ENCODE assay signal across 17 cellular contexts in the genomic region with DNA sequence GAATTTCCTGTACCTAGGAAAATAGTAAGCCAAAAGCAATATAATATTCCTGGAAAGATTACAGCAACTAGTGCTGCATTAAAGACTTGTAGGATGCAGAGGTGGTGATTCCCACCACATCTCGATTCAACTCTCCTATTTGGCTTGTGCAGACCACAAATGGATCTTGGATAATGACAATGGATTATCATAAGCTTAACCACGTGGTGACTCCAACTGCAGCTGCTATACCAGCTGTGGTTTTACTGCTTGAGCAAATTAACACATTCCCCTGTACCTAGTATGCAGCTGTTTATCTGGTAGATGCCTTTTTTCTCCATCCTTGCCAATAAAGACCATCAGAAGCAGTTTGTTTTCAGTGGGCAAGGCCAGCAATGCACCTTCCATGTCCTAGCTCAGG.
DNase-seq lines count a peak whose midpoint lies in the region; ATAC-seq and TF ChIP-seq lines count a peak whose summit lies in the region.
"Had no signal": no experiment of that assay in that cellular context is flagged by ENCODE, and none has a peak within 500 bp of the region (broad histone marks: within the 10 kb centered on the region; RNA-seq: fewer than 3 reads in every experiment).

No MANE protein-coding gene starts in this region.

- ATAC-seq in WTC11 (no peak), HG03097 (IDR thresholded peaks at IDR 0.05; ENCODE audit: low FRiP score, unreplicated experiment) (no peak)
- ATAC-seq: CD8-positive, alpha-beta T cell had no signal

- H3K36me3 ChIP-seq in H7 (replicated peaks; ENCODE audit: control insufficient read depth, insufficient read depth, low read length) = no peaks in the 10 kb centered on the region
- H3K36me3 ChIP-seq: BLaER1 had no signal

- POLR2A ChIA-PET in WTC11 (lab: Charles Lee) = no interaction called here

- H3K4me3 ChIP-seq in H7 (ENCODE audit: insufficient read depth, low read depth, low read length) = no peak overlapping the region
- H3K4me3 ChIP-seq: BLaER1 had no signal

- no peak for TF ChIP-seq CTCF in WTC11 (IDR thresholded peaks at IDR 0.05)

- H3K36me3 Mint-ChIP-seq in WTC11 = no peaks in the 10 kb centered on the region
- H3K36me3 Mint-ChIP-seq: CD4-positive, CD25-positive, alpha-beta regulatory T cell; CD8-positive, alpha-beta T cell had no signal

- CTCF ChIA-PET in WTC11 (lab: Charles Lee) = no interaction called here

- H3K27me3 Mint-ChIP-seq in WTC11 (ENCODE audit: low read depth) = no peaks in the 10 kb centered on the region
- H3K27me3 Mint-ChIP-seq: B cell; CD4-positive, CD25-positive, alpha-beta regulatory T cell had no signal

- H3K9me3 Mint-ChIP-seq in WTC11 = no peaks in the 10 kb centered on the region
- H3K9me3 Mint-ChIP-seq: CD8-positive, alpha-beta T cell had no signal

- H3K27me3 ChIP-seq in H7 (ENCODE audit: control insufficient read depth, insufficient read depth, low read length) = no peaks in the 10 kb centered on the region
- H3K27me3 ChIP-seq: BLaER1 had no signal

- no peak overlapping the region for H3K4me3 Mint-ChIP-seq in WTC11
- H3K4me3 Mint-ChIP-seq: B cell; CD4-positive, CD25-positive, alpha-beta regulatory T cell; CD8-positive, alpha-beta T cell had no signal

- H3K4me1 Mint-ChIP-seq in WTC11 = no peaks in the 10 kb centered on the region
- H3K4me1 Mint-ChIP-seq: B cell; CD4-positive, CD25-positive, alpha-beta regulatory T cell had no signal

- no peak overlapping the region for H3K27ac Mint-ChIP-seq in WTC11
- H3K27ac Mint-ChIP-seq: B cell; CD4-positive, CD25-positive, alpha-beta regulatory T cell; CD8-positive, alpha-beta T cell had no signal

- DNase-seq in LHCN-M2 (ENCODE audit: low read depth) = peak; percentile 53
- peak; percentile 91 for DNase-seq in NCI-H82 (lab: John Stamatoyannopoulos, UW)
- peak; percentile 56 for DNase-seq in myocyte (ENCODE audit: low read depth)
- DNase-seq in WTC11 (ENCODE audit: low spot score) = no peak
- no peak for DNase-seq in H7
- DNase-seq in HK-2 (ENCODE audit: unreplicated experiment) = no peak
- DNase-seq: Caco-2; CD4-positive, CD25-positive, alpha-beta regulatory T cell; CD8-positive, alpha-beta T cell; DMS53; DMS79 treated with DMSO at 0.1 percent for 48 hours; GF-D8; GOT3; HCEC 1CT had no signal

TF ChIP-seq in WTC11, 78 proteins besides CTCF, POLR2A, EP300 and RAD21:
- TF ChIP-seq ZNF138 (CRISPR knock-in tag; conservative IDR thresholded peaks at IDR 0.05) (no peak), ZNF423 (CRISPR knock-in tag; IDR thresholded peaks at IDR 0.05) (no peak), NFATC4 (CRISPR knock-in tag; IDR thresholded peaks at IDR 0.05) (no peak), OVOL2 (CRISPR knock-in tag; IDR thresholded peaks at IDR 0.05; ENCODE audit: borderline replicate concordance) (no peak), CREM (CRISPR knock-in tag; IDR thresholded peaks at IDR 0.05) (no peak), ESRRA (CRISPR knock-in tag; IDR thresholded peaks at IDR 0.05; ENCODE audit: borderline replicate concordance) (no peak), JUN (CRISPR knock-in tag; IDR thresholded peaks at IDR 0.05) (no peak)
- TF ChIP-seq, protein P1, sequence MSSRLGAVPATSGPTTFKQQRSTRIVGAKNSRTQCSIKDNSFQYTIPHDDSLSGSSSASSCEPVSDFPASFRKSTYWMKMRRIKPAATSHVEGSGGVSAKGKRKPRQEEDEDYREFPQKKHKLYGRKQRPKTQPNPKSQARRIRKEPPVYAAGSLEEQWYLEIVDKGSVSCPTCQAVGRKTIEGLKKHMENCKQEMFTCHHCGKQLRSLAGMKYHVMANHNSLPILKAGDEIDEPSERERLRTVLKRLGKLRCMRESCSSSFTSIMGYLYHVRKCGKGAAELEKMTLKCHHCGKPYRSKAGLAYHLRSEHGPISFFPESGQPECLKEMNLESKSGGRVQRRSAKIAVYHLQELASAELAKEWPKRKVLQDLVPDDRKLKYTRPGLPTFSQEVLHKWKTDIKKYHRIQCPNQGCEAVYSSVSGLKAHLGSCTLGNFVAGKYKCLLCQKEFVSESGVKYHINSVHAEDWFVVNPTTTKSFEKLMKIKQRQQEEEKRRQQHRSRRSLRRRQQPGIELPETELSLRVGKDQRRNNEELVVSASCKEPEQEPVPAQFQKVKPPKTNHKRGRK (CRISPR knock-in tag; IDR thresholded peaks at IDR 0.05; ENCODE audit: borderline replicate concordance) = no peak
- TF ChIP-seq, protein P2, sequence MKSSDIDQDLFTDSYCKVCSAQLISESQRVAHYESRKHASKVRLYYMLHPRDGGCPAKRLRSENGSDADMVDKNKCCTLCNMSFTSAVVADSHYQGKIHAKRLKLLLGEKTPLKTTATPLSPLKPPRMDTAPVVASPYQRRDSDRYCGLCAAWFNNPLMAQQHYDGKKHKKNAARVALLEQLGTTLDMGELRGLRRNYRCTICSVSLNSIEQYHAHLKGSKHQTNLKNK (CRISPR knock-in tag; IDR thresholded peaks at IDR 0.05) = no peak

Comparison
In these comparisons a context has a peak if more than half of its experiments do, and no peak if none do; other contexts are left out.
1. DNase-seq: peak in LHCN-M2 (single experiment), NCI-H82 (single experiment) and myocyte (single experiment); none in WTC11 (single experiment), H7 (single experiment) and HK-2 (single experiment).